Comparison of ENCODE assay signal across 17 cellular contexts in the genomic region with DNA sequence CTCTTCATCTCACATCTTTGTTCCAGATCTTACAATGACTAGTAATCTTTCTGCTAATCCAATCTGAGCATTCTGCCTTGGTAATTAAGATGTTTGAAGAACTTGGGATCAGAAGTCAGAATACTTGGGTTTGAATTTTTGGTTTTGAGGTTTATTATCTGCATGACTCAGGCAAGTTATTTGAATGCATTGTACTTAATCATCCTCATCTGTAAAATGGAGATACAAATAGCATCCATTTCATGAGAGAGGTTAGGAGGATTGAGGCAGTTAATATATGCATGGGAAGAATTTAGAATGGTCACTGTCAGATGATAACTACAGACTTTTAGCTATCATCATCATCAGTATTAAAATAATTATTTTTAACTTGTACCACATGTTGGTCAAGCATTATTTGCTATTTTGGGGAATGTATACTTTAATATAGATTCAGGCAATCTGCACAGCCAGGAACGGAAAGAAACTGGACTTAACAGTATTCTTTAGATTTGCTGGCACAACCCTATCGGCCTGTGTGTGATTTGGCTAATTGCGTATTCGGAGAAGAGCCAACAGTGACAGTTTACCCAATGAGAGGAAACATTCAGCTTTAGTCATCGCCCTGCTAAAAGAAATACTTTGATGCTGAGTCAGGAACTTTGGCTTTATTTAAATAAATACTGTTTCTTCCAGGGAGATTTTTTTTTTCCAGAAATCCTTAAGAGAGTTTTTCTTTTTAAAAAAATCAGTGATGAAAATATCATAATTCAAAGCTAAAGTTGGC.
DNase-seq lines count a peak whose midpoint lies in the region; ATAC-seq, FAIRE-seq and TF ChIP-seq lines count a peak whose summit lies in the region.
"Had no signal": no experiment of that assay in that cellular context is flagged by ENCODE, and none has a peak within 500 bp of the region (broad histone marks: within the 10 kb centered on the region; RNA-seq: fewer than 3 reads in every experiment).

No MANE protein-coding gene starts in this region.

- DNase-seq in A549 (ENCODE audit: low read depth in 1 of 2, low spot score in 1 of 2) (peak in 1 of 2 experiments; percentile 6), HFF-Myc (ENCODE audit: extremely low read depth, low read depth) (peak; percentile 95), astrocyte of the cerebellum (ENCODE audit: low read depth) (peak; percentile 99), MV-4-11 (lab: John Stamatoyannopoulos, UW) (no peak), H7 (no peak)
- DNase-seq: activated CD4-positive, alpha-beta T cell treated with anti-CD3 and anti-CD28 coated beads for 36 hours; activated naive CD4-positive, alpha-beta T cell treated with anti-CD3 and anti-CD28 coated beads, Interleukin-2, amount 10 ng/mL, durations not matched to agents 7 days and 5 days; effector memory CD8-positive, alpha-beta T cell; kidney glomerular epithelial cell; NCI-H2171; posterior cingulate gyrus; SHP77 treated with DMSO at 0.1 percent for 48 hours; testis had no signal

- H3K27me3 ChIP-seq in H7 (ENCODE audit: control insufficient read depth, insufficient read depth, low read length): no peaks in the 10 kb centered on the region
- H3K27me3 ChIP-seq: BLaER1 treated with 17β-estradiol and CSF1 and Interleukin-3, amounts not matched to agents 10 nM and 100 nM; testis had no signal

- ATAC-seq in A549 (no peak), HG03045 (IDR thresholded peaks at IDR 0.05; ENCODE audit: unreplicated experiment) (no peak), HG02678 (IDR thresholded peaks at IDR 0.05; ENCODE audit: unreplicated experiment) (no peak)
- ATAC-seq: activated CD4-positive, alpha-beta T cell treated with anti-CD3 and anti-CD28 coated beads for 36 hours; effector memory CD8-positive, alpha-beta T cell had no signal

- no peaks in the 10 kb centered on the region for H3K36me3 ChIP-seq in H7 (replicated peaks; ENCODE audit: control insufficient read depth, insufficient read depth, low read length)
- H3K36me3 ChIP-seq: BLaER1 treated with 17β-estradiol and CSF1 and Interleukin-3, amounts not matched to agents 10 nM and 100 nM had no signal

- no peak for TF ChIP-seq POLR2A in A549 (IDR thresholded peaks at IDR 0.05; ENCODE audit: low read length)

- no peaks in the 10 kb centered on the region for H3K9me3 ChIP-seq in A549
- H3K9me3 ChIP-seq: testis had no signal

- FAIRE-seq in A549 (lab: Jason Lieb, UNC): no peak
- FAIRE-seq in islet of Langerhans (lab: Jason Lieb, UNC): peak; percentile 9

- CTCF ChIA-PET in A549 (lab: Yijun Ruan, JAX): no interaction called here

- TF ChIP-seq RAD21 in A549 (conservative IDR thresholded peaks at IDR 0.05 in 1 of 2, IDR thresholded peaks at IDR 0.05 in 1 of 2): no peak

- in situ Hi-C loops in astrocyte of the cerebellum (cut with HindIII; ENCODE audit: low sequenced_read_pairs): no loop called here

- no peak overlapping the region for H3K4me2 ChIP-seq in A549
- H3K4me2 ChIP-seq: BLaER1 treated with 17β-estradiol and CSF1 and Interleukin-3, amounts not matched to agents 10 nM and 100 nM had no signal

- WGBS in A549 (ENCODE audit: missing lambda C conversion rate): 17% methylated on average over 5 of the region's 5 CpGs

- TF ChIP-seq CTCF in A549 (IDR thresholded peaks at IDR 0.05): no peak
- no peak for TF ChIP-seq CTCF in HFF-Myc (IDR thresholded peaks at IDR 0.05; ENCODE audit: low read depth, low read length, missing control alignments)
- TF ChIP-seq CTCF in astrocyte of the cerebellum (IDR thresholded peaks at IDR 0.05; ENCODE audit: low read depth, low read length, missing control alignments): no peak

- no peak for TF ChIP-seq EP300 in A549 (IDR thresholded peaks at IDR 0.05)

- H3K4me1 ChIP-seq in A549: no peaks in the 10 kb centered on the region
- H3K4me1 ChIP-seq: BLaER1 treated with 17β-estradiol and CSF1 and Interleukin-3, amounts not matched to agents 10 nM and 100 nM; testis had no signal

- no peak overlapping the region for H3K4me3 ChIP-seq in A549
- no peak overlapping the region for H3K4me3 ChIP-seq in HFF-Myc (replicated peaks; ENCODE audit: low read depth, low read length)
- H3K4me3 ChIP-seq in astrocyte of the cerebellum (ENCODE audit: low read depth, low read length): no peak overlapping the region
- H3K4me3 ChIP-seq in H7 (ENCODE audit: insufficient read depth, low read depth, low read length): no peak overlapping the region
- H3K4me3 ChIP-seq: BLaER1 treated with 17β-estradiol and CSF1 and Interleukin-3, amounts not matched to agents 10 nM and 100 nM; testis had no signal

- POLR2A ChIA-PET in A549 (lab: Yijun Ruan, JAX): no interaction called here

- no peak overlapping the region for H3K27ac ChIP-seq in A549
- H3K27ac ChIP-seq: BLaER1 treated with 17β-estradiol and CSF1 and Interleukin-3, amounts not matched to agents 10 nM and 100 nM; testis had no signal

TF ChIP-seq in A549, 52 proteins besides CTCF, POLR2A, EP300 and RAD21:
- peak; percentile 41 for TF ChIP-seq MAFK (IDR thresholded peaks at IDR 0.05; ENCODE audit: partially characterized antibody)
- no peak for TF ChIP-seq TFCP2L1 (CRISPR knock-in tag; IDR thresholded peaks at IDR 0.05)
- TF ChIP-seq, protein P1, sequence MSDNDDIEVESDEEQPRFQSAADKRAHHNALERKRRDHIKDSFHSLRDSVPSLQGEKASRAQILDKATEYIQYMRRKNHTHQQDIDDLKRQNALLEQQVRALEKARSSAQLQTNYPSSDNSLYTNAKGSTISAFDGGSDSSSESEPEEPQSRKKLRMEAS (IDR thresholded peaks at IDR 0.05): no peak
- TF ChIP-seq CHD2 (IDR thresholded peaks at IDR 0.05; ENCODE audit: low read length, partially characterized antibody): no peak
- TF ChIP-seq PHF8 (IDR thresholded peaks at IDR 0.05; ENCODE audit: borderline replicate concordance, low read depth): no peak

Comparison
In these comparisons a context has a peak if more than half of its experiments do, and no peak if none do; other contexts are left out.
1. DNase-seq: peak in HFF-Myc (single experiment) and astrocyte of the cerebellum (single experiment); none in MV-4-11 (single experiment) and H7 (single experiment).